Comparison of ENCODE assay signal across 13 cellular contexts in the genomic region with DNA sequence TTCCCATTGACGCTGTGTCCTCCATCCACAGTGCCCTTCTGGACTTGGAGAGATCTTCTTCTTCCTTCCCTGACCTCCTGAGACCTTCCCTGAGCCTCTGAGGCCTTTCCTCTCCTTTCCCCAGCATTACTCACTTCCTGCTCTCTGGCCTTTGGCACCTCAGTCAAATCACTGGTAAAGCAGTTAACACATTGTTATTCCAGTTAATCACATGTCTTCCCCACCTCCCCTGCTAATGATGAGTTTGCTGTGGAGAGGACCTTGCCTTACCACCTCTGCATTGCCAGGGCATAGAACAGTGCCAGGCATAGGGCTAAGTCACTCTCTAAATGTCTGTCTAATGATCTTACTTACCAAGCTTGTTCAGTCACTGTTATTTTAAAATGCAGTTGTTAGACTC.
A peak's percentile ranks its signal among the peaks of the same experiment; 100 is the strongest.
DNase-seq lines count a peak whose midpoint lies in the region; ATAC-seq, FAIRE-seq and TF ChIP-seq lines count a peak whose summit lies in the region.
"Had no signal": no experiment of that assay in that cellular context is flagged by ENCODE, and none has a peak within 500 bp of the region (broad histone marks: within the 10 kb centered on the region; RNA-seq: fewer than 3 reads in every experiment).

No MANE protein-coding gene starts in this region.

- H3K9me3 ChIP-seq in astrocyte (ENCODE audit: insufficient read depth, low read depth, low read length): no peaks in the 10 kb centered on the region

- no peak overlapping the region for H3K27ac ChIP-seq in astrocyte (ENCODE audit: low read depth, low read length)
- H3K27ac ChIP-seq: HL-60 had no signal

- H3K79me2 ChIP-seq in astrocyte (ENCODE audit: insufficient read depth, low read length): no peaks in the 10 kb centered on the region

- H3K27me3 Mint-ChIP-seq in natural killer cell treated with Interleukin-12 subunit alpha and Interleukin-12 subunit beta and Interleukin-15 and Interleukin-18, amount 100 ng/mL, for 72 hours: peaks cover 0 to 11% of the 10 kb centered on the region in 2 donors
- H3K27me3 Mint-ChIP-seq in natural killer cell (ENCODE audit: low read depth in 2 of 2) (peaks cover 0 to 8% of the 10 kb centered on the region in 2 donors), astrocyte (ENCODE audit: low read depth, unreplicated experiment) (no peaks in the 10 kb centered on the region)

- H3K4me3 Mint-ChIP-seq in natural killer cell treated with Interleukin-12 subunit alpha and Interleukin-12 subunit beta and Interleukin-15 and Interleukin-18, amount 100 ng/mL, for 72 hours: no peak overlapping the region
- H3K4me3 Mint-ChIP-seq in natural killer cell (no peak overlapping the region), astrocyte (ENCODE audit: unreplicated experiment) (no peak overlapping the region)
- H3K4me3 Mint-ChIP-seq: activated T-helper 1 cell treated with anti-CD3 and anti-CD28 coated beads, Interleukin-12 subunit alpha, Interleukin-12 subunit beta, Interleukin-2, Interleukin-4 antibody, amounts not matched to agents 30 ng/mL and 10 ng/mL and 1 ng/mL, durations not matched to agents 14 hours and 24 hours and 36 hours; T-helper 2 cell treated with Interferon-gamma antibody and Interleukin-4, amounts not matched to agents 5 μg/mL and 100 μg/mL, for 36 hours had no signal

- H4K20me1 ChIP-seq in astrocyte (ENCODE audit: insufficient read depth, low read length): no peaks in the 10 kb centered on the region

- H3K4me1 Mint-ChIP-seq in natural killer cell treated with Interleukin-12 subunit alpha and Interleukin-12 subunit beta and Interleukin-15 and Interleukin-18, amount 100 ng/mL, for 72 hours (ENCODE audit: low read depth in 2 of 2): peaks cover 6 to 7% of the 10 kb centered on the region in 2 donors
- H3K4me1 Mint-ChIP-seq in natural killer cell (no peaks in the 10 kb centered on the region), astrocyte (ENCODE audit: low read depth, unreplicated experiment) (peaks cover 40% of the 10 kb centered on the region)

- H3K27me3 ChIP-seq in astrocyte (ENCODE audit: insufficient read depth, low read length): no peaks in the 10 kb centered on the region

- TF ChIP-seq CTCF in natural killer cell (IDR thresholded peaks at IDR 0.05) (no peak), astrocyte (IDR thresholded peaks at IDR 0.05; ENCODE audit: insufficient read depth, low read depth, low read length) (no peak)

- H3K36me3 ChIP-seq in astrocyte (ENCODE audit: insufficient read depth, low read length): no peaks in the 10 kb centered on the region

- peaks cover 21% of the 10 kb centered on the region for H3K4me1 ChIP-seq in astrocyte (ENCODE audit: insufficient read depth, low read length)

- H2AFZ ChIP-seq in astrocyte (ENCODE audit: low read depth, low read length): peak overlapping the region; percentile 30

- no peaks in the 10 kb centered on the region for H3K36me3 Mint-ChIP-seq in natural killer cell treated with Interleukin-12 subunit alpha and Interleukin-12 subunit beta and Interleukin-15 and Interleukin-18, amount 100 ng/mL, for 72 hours
- no peaks in the 10 kb centered on the region for H3K36me3 Mint-ChIP-seq in natural killer cell
- H3K36me3 Mint-ChIP-seq in astrocyte (ENCODE audit: low read depth, unreplicated experiment): no peaks in the 10 kb centered on the region

- FAIRE-seq in astrocyte (lab: Jason Lieb, UNC): no peak
- FAIRE-seq: H1 had no signal

- no peak for DNase-seq in natural killer cell treated with Interleukin-12 subunit alpha and Interleukin-12 subunit beta and Interleukin-15 and Interleukin-18, amount 100 ng/mL, for 72 hours (ENCODE audit: low spot score)
- DNase-seq in natural killer cell (no peak), astrocyte (ENCODE audit: low read depth) (peak; percentile 37), islet precursor cell (peak; percentile 63), RPMI8226 (no peak)
- no peak for DNase-seq in stimulated activated naive CD8-positive, alpha-beta T cell treated with anti-CD3 and anti-CD28 coated beads, Interleukin-15, Interleukin-2, amounts not matched to agents 100 U/mL and 50 U/mL, for 24 hours
- DNase-seq: NCI-H2171 had no signal

- H3K9me3 Mint-ChIP-seq in natural killer cell treated with Interleukin-12 subunit alpha and Interleukin-12 subunit beta and Interleukin-15 and Interleukin-18, amount 100 ng/mL, for 72 hours: no peaks in the 10 kb centered on the region
- H3K9me3 Mint-ChIP-seq in natural killer cell: no peaks in the 10 kb centered on the region
- H3K9me3 Mint-ChIP-seq in astrocyte (ENCODE audit: unreplicated experiment): no peaks in the 10 kb centered on the region
- H3K9me3 Mint-ChIP-seq: activated T-helper 1 cell treated with anti-CD3 and anti-CD28 coated beads, Interleukin-12 subunit alpha, Interleukin-12 subunit beta, Interleukin-2, Interleukin-4 antibody, amounts not matched to agents 30 ng/mL and 10 ng/mL and 1 ng/mL, durations not matched to agents 14 hours and 24 hours and 36 hours; T-helper 2 cell treated with Interferon-gamma antibody and Interleukin-4, amounts not matched to agents 5 μg/mL and 100 μg/mL, for 36 hours had no signal

- intact Hi-C loops in natural killer cell (cut with micrococcal nuclease): no loop called here

- H3K4me2 ChIP-seq in astrocyte (ENCODE audit: low read length): peak overlapping the region; percentile 35

- peak; percentile 11 to 37 for ATAC-seq in natural killer cell treated with Interleukin-12 subunit alpha and Interleukin-12 subunit beta and Interleukin-15 and Interleukin-18, amount 100 ng/mL, for 72 hours
- ATAC-seq in natural killer cell (no peak), GM21447 (IDR thresholded peaks at IDR 0.05; ENCODE audit: unreplicated experiment) (no peak), GM21529 (IDR thresholded peaks at IDR 0.05; ENCODE audit: unreplicated experiment) (no peak)
- no peak for ATAC-seq in stimulated activated naive CD8-positive, alpha-beta T cell treated with anti-CD3 and anti-CD28 coated beads, Interleukin-15, Interleukin-2, amounts not matched to agents 100 U/mL and 50 U/mL, for 24 hours

- H3K9ac ChIP-seq in astrocyte (ENCODE audit: low read length): no peak overlapping the region

- H3K27ac Mint-ChIP-seq in natural killer cell treated with Interleukin-12 subunit alpha and Interleukin-12 subunit beta and Interleukin-15 and Interleukin-18, amount 100 ng/mL, for 72 hours: no peak overlapping the region
- H3K27ac Mint-ChIP-seq in natural killer cell (no peak overlapping the region), astrocyte (ENCODE audit: unreplicated experiment) (peak overlapping the region; percentile 76)
- H3K27ac Mint-ChIP-seq: activated T-helper 1 cell treated with anti-CD3 and anti-CD28 coated beads, Interleukin-12 subunit alpha, Interleukin-12 subunit beta, Interleukin-2, Interleukin-4 antibody, amounts not matched to agents 30 ng/mL and 10 ng/mL and 1 ng/mL, durations not matched to agents 14 hours and 24 hours and 36 hours; T-helper 2 cell treated with Interferon-gamma antibody and Interleukin-4, amounts not matched to agents 5 μg/mL and 100 μg/mL, for 36 hours had no signal

- H3K4me3 ChIP-seq in astrocyte (ENCODE audit: insufficient read depth, low read depth, low read length): no peak overlapping the region

Comparison
In these comparisons a context has a peak if more than half of its experiments do, and no peak if none do; other contexts are left out.
1. ATAC-seq: peak in natural killer cell treated with Interleukin-12 subunit alpha and Interleukin-12 subunit beta and Interleukin-15 and Interleukin-18, amount 100 ng/mL, for 72 hours (2 of 2); none in natural killer cell (0 of 3), GM21447 (single experiment), stimulated activated naive CD8-positive, alpha-beta T cell treated with anti-CD3 and anti-CD28 coated beads, Interleukin-15, Interleukin-2, amounts not matched to agents 100 U/mL and 50 U/mL, for 24 hours (single experiment) and GM21529 (single experiment).
2. DNase-seq: peak in astrocyte (single experiment) and islet precursor cell (single experiment); none in natural killer cell treated with Interleukin-12 subunit alpha and Interleukin-12 subunit beta and Interleukin-15 and Interleukin-18, amount 100 ng/mL, for 72 hours (single experiment), natural killer cell (single experiment), RPMI8226 (single experiment) and stimulated activated naive CD8-positive, alpha-beta T cell treated with anti-CD3 and anti-CD28 coated beads, Interleukin-15, Interleukin-2, amounts not matched to agents 100 U/mL and 50 U/mL, for 24 hours (single experiment).